ENCODE assay signal across 1 cellular context in genomic region chr19:55258828-55259539, GRCh38.
TF ChIP-seq lines count a peak whose summit lies in the region.

TSS of gene PPP6R1 (minus strand) at chr19:55259017. CDS start at chr19:55247103, 11,914 bp downstream.

TF ChIP-seq in HepG2, 621 proteins besides CTCF, POLR2A, EP300 and RAD21 (continued from another document and continues in another):
- no peak for TF ChIP-seq ZBTB37 (CRISPR knock-in tag; IDR thresholded peaks at IDR 0.05)
- TF ChIP-seq, protein P1, sequence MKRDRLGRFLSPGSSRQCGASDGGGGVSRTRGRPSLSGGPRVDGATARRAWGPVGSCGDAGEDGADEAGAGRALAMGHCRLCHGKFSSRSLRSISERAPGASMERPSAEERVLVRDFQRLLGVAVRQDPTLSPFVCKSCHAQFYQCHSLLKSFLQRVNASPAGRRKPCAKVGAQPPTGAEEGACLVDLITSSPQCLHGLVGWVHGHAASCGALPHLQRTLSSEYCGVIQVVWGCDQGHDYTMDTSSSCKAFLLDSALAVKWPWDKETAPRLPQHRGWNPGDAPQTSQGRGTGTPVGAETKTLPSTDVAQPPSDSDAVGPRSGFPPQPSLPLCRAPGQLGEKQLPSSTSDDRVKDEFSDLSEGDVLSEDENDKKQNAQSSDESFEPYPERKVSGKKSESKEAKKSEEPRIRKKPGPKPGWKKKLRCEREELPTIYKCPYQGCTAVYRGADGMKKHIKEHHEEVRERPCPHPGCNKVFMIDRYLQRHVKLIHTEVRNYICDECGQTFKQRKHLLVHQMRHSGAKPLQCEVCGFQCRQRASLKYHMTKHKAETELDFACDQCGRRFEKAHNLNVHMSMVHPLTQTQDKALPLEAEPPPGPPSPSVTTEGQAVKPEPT (CRISPR knock-in tag; IDR thresholded peaks at IDR 0.05; ENCODE audit: low read depth), result no peak; the same call in 1 of the 2 replicates
- peak; percentile 24; the same call in 1 of the 2 replicates for TF ChIP-seq TBP (CRISPR knock-in tag; IDR thresholded peaks at IDR 0.05)
- no peak for TF ChIP-seq ZNF138 (CRISPR knock-in tag; IDR thresholded peaks at IDR 0.05; ENCODE audit: low read depth)
- TF ChIP-seq HNF4A (CRISPR knock-in tag; IDR thresholded peaks at IDR 0.05), result peak; percentile 49
- TF ChIP-seq HNRNPUL1 (IDR thresholded peaks at IDR 0.05; ENCODE audit: low read depth, low read length), result no peak; the same call in 1 of the 2 replicates
- TF ChIP-seq ZKSCAN8 (CRISPR knock-in tag; IDR thresholded peaks at IDR 0.05; ENCODE audit: borderline replicate concordance), result peak; percentile 87; the same call in 1 of the 2 replicates
- peak; percentile 18 for TF ChIP-seq SRSF1 (optimal IDR thresholded peaks at IDR 0.05; ENCODE audit: low read depth, low read length)
- TF ChIP-seq NFYC (CRISPR knock-in tag; IDR thresholded peaks at IDR 0.05), result peak; percentile 54
- TF ChIP-seq ZHX1 (CRISPR knock-in tag; IDR thresholded peaks at IDR 0.05; ENCODE audit: low read depth), result 0 out of 2 replicates have a peak, but pooled peaks have one; percentile 29
- no peak; the same call in 1 of the 2 replicates for TF ChIP-seq ARNTL (CRISPR knock-in tag; IDR thresholded peaks at IDR 0.05)
- TF ChIP-seq HOXD1 (CRISPR knock-in tag; IDR thresholded peaks at IDR 0.05), result peak; percentile 84
- TF ChIP-seq ZNF879 (CRISPR knock-in tag; IDR thresholded peaks at IDR 0.05), result peak; percentile 81; the same call in 1 of the 2 replicates
- TF ChIP-seq ARHGAP35 (CRISPR knock-in tag; IDR thresholded peaks at IDR 0.05; ENCODE audit: borderline replicate concordance), result peak; percentile 56; the same call in 1 of the 2 replicates
- TF ChIP-seq ZNF841 (CRISPR knock-in tag; IDR thresholded peaks at IDR 0.05; ENCODE audit: borderline replicate concordance), result no peak
- TF ChIP-seq ZNF556 (CRISPR knock-in tag; IDR thresholded peaks at IDR 0.05; ENCODE audit: borderline replicate concordance), result peak; percentile 89; the same call in 1 of the 2 replicates
- TF ChIP-seq TEAD2 (CRISPR knock-in tag; IDR thresholded peaks at IDR 0.05), result no peak
- no peak for TF ChIP-seq ZFP36L2 (CRISPR knock-in tag; IDR thresholded peaks at IDR 0.05)
- TF ChIP-seq, protein P2, sequence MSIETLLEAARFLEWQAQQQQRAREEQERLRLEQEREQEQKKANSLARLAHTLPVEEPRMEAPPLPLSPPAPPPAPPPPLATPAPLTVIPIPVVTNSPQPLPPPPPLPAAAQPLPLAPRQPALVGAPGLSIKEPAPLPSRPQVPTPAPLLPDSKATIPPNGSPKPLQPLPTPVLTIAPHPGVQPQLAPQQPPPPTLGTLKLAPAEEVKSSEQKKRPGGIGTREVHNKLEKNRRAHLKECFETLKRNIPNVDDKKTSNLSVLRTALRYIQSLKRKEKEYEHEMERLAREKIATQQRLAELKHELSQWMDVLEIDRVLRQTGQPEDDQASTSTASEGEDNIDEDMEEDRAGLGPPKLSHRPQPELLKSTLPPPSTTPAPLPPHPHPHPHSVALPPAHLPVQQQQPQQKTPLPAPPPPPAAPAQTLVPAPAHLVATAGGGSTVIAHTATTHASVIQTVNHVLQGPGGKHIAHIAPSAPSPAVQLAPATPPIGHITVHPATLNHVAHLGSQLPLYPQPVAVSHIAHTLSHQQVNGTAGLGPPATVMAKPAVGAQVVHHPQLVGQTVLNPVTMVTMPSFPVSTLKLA (IDR thresholded peaks at IDR 0.05), result peak; percentile 64
- no peak for TF ChIP-seq CBX2 (IDR thresholded peaks at IDR 0.05; ENCODE audit: low read depth, low read length)
- TF ChIP-seq CBX2 (CRISPR knock-in tag; IDR thresholded peaks at IDR 0.05; ENCODE audit: low read depth), result peak; percentile 82; the same call in 1 of the 2 replicates
- no peak for TF ChIP-seq HDAC6 (IDR thresholded peaks at IDR 0.05; ENCODE audit: low read depth, low read length)
- TF ChIP-seq SMARCC2 (IDR thresholded peaks at IDR 0.05), result no peak
- TF ChIP-seq, protein P3, sequence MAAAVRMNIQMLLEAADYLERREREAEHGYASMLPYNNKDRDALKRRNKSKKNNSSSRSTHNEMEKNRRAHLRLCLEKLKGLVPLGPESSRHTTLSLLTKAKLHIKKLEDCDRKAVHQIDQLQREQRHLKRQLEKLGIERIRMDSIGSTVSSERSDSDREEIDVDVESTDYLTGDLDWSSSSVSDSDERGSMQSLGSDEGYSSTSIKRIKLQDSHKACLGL (CRISPR knock-in tag; IDR thresholded peaks at IDR 0.05), result peak; percentile 24; the same call in 1 of the 2 replicates
- TF ChIP-seq ZNF17 (CRISPR knock-in tag; IDR thresholded peaks at IDR 0.05), result no peak
- 0 out of 2 replicates have a peak, but pooled peaks have one; percentile 31 for TF ChIP-seq KDM6A (CRISPR knock-in tag; IDR thresholded peaks at IDR 0.05; ENCODE audit: low read depth)
- TF ChIP-seq NFATC3 (CRISPR knock-in tag; IDR thresholded peaks at IDR 0.05), result no peak
- TF ChIP-seq ZNF614 (CRISPR knock-in tag; IDR thresholded peaks at IDR 0.05; ENCODE audit: borderline replicate concordance), result peak; percentile 92; the same call in 1 of the 2 replicates
- peak; percentile 90; the same call in 1 of the 2 replicates for TF ChIP-seq TBX2 (CRISPR knock-in tag; IDR thresholded peaks at IDR 0.05; ENCODE audit: borderline replicate concordance)
- TF ChIP-seq, protein P4, sequence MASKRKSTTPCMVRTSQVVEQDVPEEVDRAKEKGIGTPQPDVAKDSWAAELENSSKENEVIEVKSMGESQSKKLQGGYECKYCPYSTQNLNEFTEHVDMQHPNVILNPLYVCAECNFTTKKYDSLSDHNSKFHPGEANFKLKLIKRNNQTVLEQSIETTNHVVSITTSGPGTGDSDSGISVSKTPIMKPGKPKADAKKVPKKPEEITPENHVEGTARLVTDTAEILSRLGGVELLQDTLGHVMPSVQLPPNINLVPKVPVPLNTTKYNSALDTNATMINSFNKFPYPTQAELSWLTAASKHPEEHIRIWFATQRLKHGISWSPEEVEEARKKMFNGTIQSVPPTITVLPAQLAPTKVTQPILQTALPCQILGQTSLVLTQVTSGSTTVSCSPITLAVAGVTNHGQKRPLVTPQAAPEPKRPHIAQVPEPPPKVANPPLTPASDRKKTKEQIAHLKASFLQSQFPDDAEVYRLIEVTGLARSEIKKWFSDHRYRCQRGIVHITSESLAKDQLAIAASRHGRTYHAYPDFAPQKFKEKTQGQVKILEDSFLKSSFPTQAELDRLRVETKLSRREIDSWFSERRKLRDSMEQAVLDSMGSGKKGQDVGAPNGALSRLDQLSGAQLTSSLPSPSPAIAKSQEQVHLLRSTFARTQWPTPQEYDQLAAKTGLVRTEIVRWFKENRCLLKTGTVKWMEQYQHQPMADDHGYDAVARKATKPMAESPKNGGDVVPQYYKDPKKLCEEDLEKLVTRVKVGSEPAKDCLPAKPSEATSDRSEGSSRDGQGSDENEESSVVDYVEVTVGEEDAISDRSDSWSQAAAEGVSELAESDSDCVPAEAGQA (IDR thresholded peaks at IDR 0.05; ENCODE audit: low read depth), result peak; percentile 53; the same call in 1 of the 2 replicates
- TF ChIP-seq, protein P4 (CRISPR knock-in tag; IDR thresholded peaks at IDR 0.05; ENCODE audit: borderline replicate concordance), result peak; percentile 36; the same call in 1 of the 2 replicates
- TF ChIP-seq ZNF441 (CRISPR knock-in tag; IDR thresholded peaks at IDR 0.05; ENCODE audit: borderline replicate concordance), result peak; percentile 52; the same call in 1 of the 2 replicates
- no peak for TF ChIP-seq MLLT10 (CRISPR knock-in tag; IDR thresholded peaks at IDR 0.05)
- TF ChIP-seq, protein P5, sequence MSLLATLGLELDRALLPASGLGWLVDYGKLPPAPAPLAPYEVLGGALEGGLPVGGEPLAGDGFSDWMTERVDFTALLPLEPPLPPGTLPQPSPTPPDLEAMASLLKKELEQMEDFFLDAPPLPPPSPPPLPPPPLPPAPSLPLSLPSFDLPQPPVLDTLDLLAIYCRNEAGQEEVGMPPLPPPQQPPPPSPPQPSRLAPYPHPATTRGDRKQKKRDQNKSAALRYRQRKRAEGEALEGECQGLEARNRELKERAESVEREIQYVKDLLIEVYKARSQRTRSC (CRISPR knock-in tag; IDR thresholded peaks at IDR 0.05; ENCODE audit: low read depth), result no peak
- no peak; the same call in 1 of the 2 replicates for TF ChIP-seq ZNF816 (CRISPR knock-in tag; IDR thresholded peaks at IDR 0.05; ENCODE audit: borderline replicate concordance)
- TF ChIP-seq KDM3A (CRISPR knock-in tag; IDR thresholded peaks at IDR 0.05; ENCODE audit: low read depth), result peak; percentile 70
- no peak for TF ChIP-seq RFX3 (CRISPR knock-in tag; IDR thresholded peaks at IDR 0.05)
- no peak for TF ChIP-seq NR2F6 (IDR thresholded peaks at IDR 0.05)
- TF ChIP-seq NR2F6 (CRISPR knock-in tag; IDR thresholded peaks at IDR 0.05), result peak; percentile 64
- TF ChIP-seq PATZ1 (CRISPR knock-in tag; IDR thresholded peaks at IDR 0.05), result peak; percentile 65
- TF ChIP-seq ZNF317 (CRISPR knock-in tag; IDR thresholded peaks at IDR 0.05), result 0 out of 2 replicates have a peak, but pooled peaks have one; percentile 21
- TF ChIP-seq ZNF552 (CRISPR knock-in tag; IDR thresholded peaks at IDR 0.05; ENCODE audit: borderline replicate concordance), result peak; percentile 40; the same call in 1 of the 2 replicates
- TF ChIP-seq ZMYM2 (CRISPR knock-in tag; IDR thresholded peaks at IDR 0.05), result no peak; the same call in 1 of the 2 replicates
- no peak for TF ChIP-seq FLYWCH1 (CRISPR knock-in tag; IDR thresholded peaks at IDR 0.05)
- TF ChIP-seq ZNF780A (CRISPR knock-in tag; IDR thresholded peaks at IDR 0.05), result peak; percentile 78; the same call in 1 of the 2 replicates
- peak; percentile 89 for TF ChIP-seq ELF1 (CRISPR knock-in tag; IDR thresholded peaks at IDR 0.05)
- 0 out of 2 replicates have a peak, but pooled peaks have one; percentile 82 for TF ChIP-seq ZNF124 (CRISPR knock-in tag; IDR thresholded peaks at IDR 0.05)
- TF ChIP-seq MTA1 (CRISPR knock-in tag; IDR thresholded peaks at IDR 0.05; ENCODE audit: borderline replicate concordance), result no peak
